ENCODE assay signal across 8 cellular contexts in genomic region chr6:46781478-46782378, GRCh38. TPM values are rescaled to one million over a fixed set of nuclear protein-coding genes. Genes with fewer than 3 reads are reported as not detected.
DNase-seq lines count a peak whose midpoint lies in the region; ATAC-seq and TF ChIP-seq lines count a peak whose summit lies in the region.

No MANE protein-coding gene starts in this region.

- no peak overlapping the region for H3K4me3 ChIP-seq in SU-DHL-6 (ENCODE audit: insufficient read depth, low read length, poor library complexity, severe bottlenecking)
- no peak overlapping the region for H3K4me3 ChIP-seq in fibroblast of villous mesenchyme (ENCODE audit: low read depth, low read length)
- H3K4me3 ChIP-seq in trophoblast cell (ENCODE audit: low read depth, low read length) = no peak overlapping the region

- H3K4ac ChIP-seq in trophoblast cell (ENCODE audit: low read depth, low read length) = no peak overlapping the region

- no peak overlapping the region for H2BK120ac ChIP-seq in trophoblast cell (ENCODE audit: insufficient read depth, low read length, poor library complexity)

- no peak overlapping the region for H4K91ac ChIP-seq in trophoblast cell (ENCODE audit: low read depth, low read length)

- no peak overlapping the region for H3K9ac ChIP-seq in SU-DHL-6 (ENCODE audit: low read length)
- no peak overlapping the region for H3K9ac ChIP-seq in trophoblast cell (ENCODE audit: low read length)

- H2AK5ac ChIP-seq in trophoblast cell (ENCODE audit: low read length) = no peak overlapping the region

- H3K79me2 ChIP-seq in SU-DHL-6 (ENCODE audit: insufficient read depth, low read length) (no peaks in the 10 kb centered on the region), trophoblast cell (ENCODE audit: control insufficient read depth, insufficient read depth, low read length, poor library complexity) (no peaks in the 10 kb centered on the region)

- H3K14ac ChIP-seq in trophoblast cell (ENCODE audit: low read length) = no peak overlapping the region

- no peak overlapping the region for H3K27ac ChIP-seq in 22Rv1
- H3K27ac ChIP-seq in SU-DHL-6 (ENCODE audit: low read depth, low read length) = no peak overlapping the region
- no peak overlapping the region for H3K27ac ChIP-seq in trophoblast cell (ENCODE audit: low read depth, low read length)

- no peak for ATAC-seq in GM19324 (IDR thresholded peaks at IDR 0.05; ENCODE audit: low FRiP score, unreplicated experiment)
- no peak for ATAC-seq in HG03520 (IDR thresholded peaks at IDR 0.05; ENCODE audit: unreplicated experiment)

- no peaks in the 10 kb centered on the region for H3K4me1 ChIP-seq in trophoblast cell (ENCODE audit: control insufficient read depth in 1 of 2, insufficient read depth in 2 of 2, low read length in 2 of 2)

- H2BK5ac ChIP-seq in trophoblast cell (ENCODE audit: low read depth, low read length, poor library complexity) = no peak overlapping the region

- no peak overlapping the region for H3K18ac ChIP-seq in trophoblast cell (ENCODE audit: low read length)

- H3K79me1 ChIP-seq in trophoblast cell (ENCODE audit: low read length) = no peaks in the 10 kb centered on the region

- WGBS in trophoblast cell (ENCODE audit: extremely low coverage, insufficient coverage, insufficient read length) = no CpG with 5 or more reads among the region's 6 CpGs

- H4K12ac ChIP-seq in trophoblast cell (ENCODE audit: low read depth, low read length) = no peak overlapping the region

- H2AFZ ChIP-seq in SU-DHL-6 (ENCODE audit: low read depth, low read length, severe bottlenecking) = no peak overlapping the region
- H2AFZ ChIP-seq in trophoblast cell (ENCODE audit: insufficient read depth, low read length, poor library complexity) = no peak overlapping the region

- H4K8ac ChIP-seq in trophoblast cell (ENCODE audit: low read depth, low read length) = no peak overlapping the region

- H4K20me1 ChIP-seq in SU-DHL-6 (ENCODE audit: low read depth, low read length) = no peaks in the 10 kb centered on the region

- no peaks in the 10 kb centered on the region for H3F3A ChIP-seq in SU-DHL-6 (ENCODE audit: insufficient read depth)

- peak; percentile 82 for DNase-seq in G401 (ENCODE audit: low spot score)
- DNase-seq in NCI-H1436 (lab: John Stamatoyannopoulos, UW) = peak; percentile 52
- DNase-seq in fibroblast of villous mesenchyme (ENCODE audit: low read depth) = peak; percentile 64
- DNase-seq in trophoblast cell = peak; percentile 66 to 92

- H3K36me3 ChIP-seq in SU-DHL-6 (ENCODE audit: low read length) (no peaks in the 10 kb centered on the region), trophoblast cell (ENCODE audit: control insufficient read depth in 1 of 2, insufficient read depth in 2 of 2, low read length in 2 of 2) (no peaks in the 10 kb centered on the region)

- H3K23ac ChIP-seq in trophoblast cell (ENCODE audit: low read length) = no peak overlapping the region

- H3K4me2 ChIP-seq in SU-DHL-6 (ENCODE audit: low read depth, low read length, poor library complexity, severe bottlenecking) = no peak overlapping the region
- no peak overlapping the region for H3K4me2 ChIP-seq in trophoblast cell (ENCODE audit: low read length)

- H3K9me3 ChIP-seq in SU-DHL-6 (ENCODE audit: insufficient read depth, low read length) (no peaks in the 10 kb centered on the region), trophoblast cell (ENCODE audit: insufficient read depth, low read depth, low read length) (no peaks in the 10 kb centered on the region)

- TF ChIP-seq CTCF in 22Rv1 (IDR thresholded peaks at IDR 0.05) = peak; percentile 94
- TF ChIP-seq CTCF in SU-DHL-6 (IDR thresholded peaks at IDR 0.05; ENCODE audit: insufficient read depth, low read length, poor library complexity, severe bottlenecking) = peak; percentile 99
- peak; percentile 76 for TF ChIP-seq CTCF in fibroblast of villous mesenchyme (IDR thresholded peaks at IDR 0.05; ENCODE audit: insufficient read depth, low read depth, low read length)

- no peaks in the 10 kb centered on the region for H3K27me3 ChIP-seq in SU-DHL-6 (ENCODE audit: low read length)
- H3K27me3 ChIP-seq in trophoblast cell (ENCODE audit: insufficient read depth, low read length) = no peaks in the 10 kb centered on the region

- no peak overlapping the region for H2BK12ac ChIP-seq in trophoblast cell (ENCODE audit: low read length)

- in situ Hi-C loops in G401 (cut with HindIII; ENCODE audit: low sequenced_read_pairs) = no loop called here

- no peaks in the 10 kb centered on the region for H3K9me2 ChIP-seq in SU-DHL-6 (replicated peaks; ENCODE audit: insufficient read depth, low read length)

RNA-seq across cellular contexts. Expression of gene MEP1A, which starts 11.5 kb away (rescaled TPM):
- total RNA-seq in G401 (2014; rRNA removed; shearing (Covaris generic)) = not detected in 2 replicates
- total RNA-seq in fibroblast of villous mesenchyme = not detected in 2 replicates
- polyA plus RNA-seq in trophoblast cell (2013) = not detected in 2 replicates

RNA-seq across cellular contexts. Expression of gene ANKRD66, which starts 35.0 kb away (rescaled TPM):
- not detected in 2 replicates for total RNA-seq in G401 (2014; rRNA removed; shearing (Covaris generic))
- total RNA-seq in fibroblast of villous mesenchyme = not detected in 2 replicates
- polyA plus RNA-seq in trophoblast cell (2013) = not detected in 2 replicates

RNA-seq across cellular contexts. Expression of gene PLA2G7, which starts 46.6 kb away (rescaled TPM):
- not detected in 2 replicates for total RNA-seq in G401 (2014; rRNA removed; shearing (Covaris generic))
- not detected in 2 replicates for total RNA-seq in fibroblast of villous mesenchyme
- polyA plus RNA-seq in trophoblast cell (2013) = 0.38 and 0.42 TPM in 2 replicates
